11 cellular contexts compared by ENCODE assay signal in genomic region chr1:235129774-235130570, GRCh38. TPM values are rescaled to one million over a fixed set of nuclear protein-coding genes. Genes with fewer than 3 reads are reported as not detected.
A peak's percentile ranks its signal among the peaks of the same experiment; 100 is the strongest.
DNase-seq lines count a peak whose midpoint lies in the region; ATAC-seq and TF ChIP-seq lines count a peak whose summit lies in the region.
"Had no signal": no experiment of that assay in that cellular context is flagged by ENCODE, and none has a peak within 500 bp of the region (broad histone marks: within the 10 kb centered on the region; RNA-seq: fewer than 3 reads in every experiment).

No MANE protein-coding gene starts in this region.

- no peaks in the 10 kb centered on the region for H3K27me3 ChIP-seq in HUES6 (ENCODE audit: control insufficient read depth, insufficient read depth, low read length)
- H3K27me3 ChIP-seq: right atrium auricular region had no signal

- no peak overlapping the region for H3K4me3 Mint-ChIP-seq in activated naive CD8-positive, alpha-beta T cell treated with anti-CD3 and anti-CD28 coated beads for 36 hours
- H3K4me3 Mint-ChIP-seq in natural killer cell, result peak overlapping the region; percentile 98

- no peak overlapping the region for H3K4me3 ChIP-seq in HUES6 (ENCODE audit: low read depth, low read length)

- intact Hi-C loops in natural killer cell (cut with micrococcal nuclease), result loop anchor here (10.0 kb wide), 1 partner anchor 195 kb away; the partner anchor contains the start of genes ARID4B and GGPS1

- H3K36me3 Mint-ChIP-seq in activated naive CD8-positive, alpha-beta T cell treated with anti-CD3 and anti-CD28 coated beads for 36 hours, result peaks cover 49% of the 10 kb centered on the region
- H3K36me3 Mint-ChIP-seq in natural killer cell, result no peaks in the 10 kb centered on the region

- H3K4me1 Mint-ChIP-seq in activated naive CD8-positive, alpha-beta T cell treated with anti-CD3 and anti-CD28 coated beads for 36 hours, result peaks cover 26% of the 10 kb centered on the region
- peaks cover 34 to 35% of the 10 kb centered on the region in 2 donors for H3K4me1 Mint-ChIP-seq in natural killer cell

- peak overlapping the region; percentile 9; the same call in 1 of the 2 replicates for H3K27ac ChIP-seq in HUES6 (ENCODE audit: low read depth, low read length)

- no peak overlapping the region for H3K9ac ChIP-seq in HUES6 (ENCODE audit: low read length)

- H3K9me3 ChIP-seq in HUES6 (ENCODE audit: control insufficient read depth, insufficient read depth, low read depth, low read length), result no peaks in the 10 kb centered on the region
- H3K9me3 ChIP-seq: right atrium auricular region had no signal

- no peaks in the 10 kb centered on the region for H3K27me3 Mint-ChIP-seq in activated naive CD8-positive, alpha-beta T cell treated with anti-CD3 and anti-CD28 coated beads for 36 hours
- H3K27me3 Mint-ChIP-seq in natural killer cell (ENCODE audit: low read depth in 2 of 2), result no peaks in the 10 kb centered on the region

- H3K36me3 ChIP-seq in HUES6 (ENCODE audit: control insufficient read depth, insufficient read depth, low read length), result peaks cover 50% of the 10 kb centered on the region

- peaks cover 10% of the 10 kb centered on the region; the same call in 1 of the 2 replicates for H3K4me1 ChIP-seq in HUES6 (ENCODE audit: control insufficient read depth, insufficient read depth, low read length)

- TF ChIP-seq CTCF in natural killer cell (IDR thresholded peaks at IDR 0.05), result no peak

- ATAC-seq in natural killer cell (no peak), HG02884 (IDR thresholded peaks at IDR 0.05; ENCODE audit: unreplicated experiment) (no peak)

- DNase-seq in COLO829 (ENCODE audit: low spot score) (peak; percentile 27), natural killer cell (no peak), AG08395 (ENCODE audit: low spot score) (no peak), NCI-H2196 treated with DMSO at 0.1 percent for 48 hours (lab: John Stamatoyannopoulos, UW; ENCODE audit: unreplicated experiment) (no peak)
- DNase-seq in activated naive CD8-positive, alpha-beta T cell treated with anti-CD3 and anti-CD28 coated beads for 36 hours, result no peak
- DNase-seq: DMS 273 treated with DMSO at 0.1 percent for 48 hours, erythroblast, midbrain had no signal

- H3K9me3 Mint-ChIP-seq in activated naive CD8-positive, alpha-beta T cell treated with anti-CD3 and anti-CD28 coated beads for 36 hours, result no peaks in the 10 kb centered on the region
- H3K9me3 Mint-ChIP-seq in natural killer cell, result no peaks in the 10 kb centered on the region

- H3K27ac Mint-ChIP-seq in activated naive CD8-positive, alpha-beta T cell treated with anti-CD3 and anti-CD28 coated beads for 36 hours, result peak overlapping the region; percentile 64
- H3K27ac Mint-ChIP-seq in natural killer cell, result peak overlapping the region; percentile 96

RNA-seq across cellular contexts. Expression of gene TOMM20, which starts 1.3 kb away (rescaled TPM):
- 100 to 1,000 TPM; 131 to 150 TPM for total RNA-seq in activated naive CD8-positive, alpha-beta T cell treated with anti-CD3 and anti-CD28 coated beads for 36 hours
- total RNA-seq in natural killer cell, result 10 to 100 TPM; 59.5 to 72.3 (median 60.2) TPM

RNA-seq across cellular contexts. Expression of gene RBM34, which starts 31.1 kb away (rescaled TPM):
- 100 to 1,000 TPM; 143 to 156 TPM for total RNA-seq in activated naive CD8-positive, alpha-beta T cell treated with anti-CD3 and anti-CD28 coated beads for 36 hours
- total RNA-seq in natural killer cell, result 100 to 1,000 TPM; 163 to 187 (median 180) TPM
